In the genomic region with DNA sequence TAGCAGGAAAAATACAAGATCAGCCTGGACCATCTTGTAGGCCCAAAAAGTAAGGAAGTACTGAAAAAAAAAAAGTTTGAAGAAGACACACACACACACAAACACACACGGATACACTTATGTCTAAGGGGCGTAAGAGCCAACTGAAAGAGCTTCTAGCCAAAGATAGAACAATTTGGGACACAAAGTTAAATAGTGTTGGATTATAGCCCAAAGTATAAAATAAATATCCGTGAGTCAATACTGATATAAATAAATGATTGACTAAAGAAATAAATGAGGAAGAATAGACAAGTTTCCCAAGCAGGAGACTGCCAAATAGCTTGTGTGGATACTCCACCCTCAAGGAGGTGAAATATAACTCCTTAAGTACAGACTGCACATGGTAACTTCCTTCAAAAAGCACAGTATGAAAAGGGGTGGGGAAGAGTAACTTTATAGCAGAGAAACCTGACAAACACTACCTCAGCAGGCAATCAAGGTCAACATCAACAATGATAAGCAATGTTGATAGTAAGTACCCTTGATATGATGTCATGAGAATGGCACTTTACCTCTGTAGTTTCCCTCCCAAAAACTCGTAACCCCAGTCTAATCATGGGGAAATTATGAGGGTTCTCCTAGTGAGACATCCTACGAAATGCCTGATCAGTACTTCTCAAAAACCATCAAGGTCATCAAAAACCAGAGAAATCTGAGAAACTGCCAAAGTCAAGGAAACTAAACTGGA, we compare ENCODE assay signal across 16 cellular contexts.
"Had no signal": no experiment of that assay in that cellular context is flagged by ENCODE, and none has a peak within 500 bp of the region (broad histone marks: within the 10 kb centered on the region; RNA-seq: fewer than 3 reads in every experiment).

No MANE protein-coding gene starts in this region.

- ATAC-seq: effector memory CD8-positive, alpha-beta T cell; gastroesophageal sphincter; natural killer cell; SK-N-SH treated with all-trans-retinoic acid at 6 μM for 48 hours had no signal

- H3K4me3 Mint-ChIP-seq: activated CD4-positive, alpha-beta T cell treated with anti-CD3 and anti-CD28 coated beads, Interleukin-2, amount 10 ng/mL, durations not matched to agents 7 days and 5 days; dendritic cell treated with granulocyte-macrophage colony-stimulating factor and Interleukin-4, amounts not matched to agents 40 ng/mL and 50 ng/mL, for 4 days; effector memory CD8-positive, alpha-beta T cell; natural killer cell; T-helper 1 cell treated with Interleukin-12 subunit alpha and Interleukin-12 subunit beta and Interleukin-4 antibody, amounts not matched to agents 30 μg/mL and 1 μg/mL, for 36 hours had no signal

- H3K27ac Mint-ChIP-seq: activated CD4-positive, alpha-beta T cell treated with anti-CD3 and anti-CD28 coated beads, Interleukin-2, amount 10 ng/mL, durations not matched to agents 7 days and 5 days; activated T-helper 2 cell treated with anti-CD3 and anti-CD28 coated beads, Interferon-gamma antibody, Interleukin-2, Interleukin-4, amounts not matched to agents 10 μg/mL and 5 μg/mL and 100 μg/mL, durations not matched to agents 14 hours and 24 hours and 36 hours; dendritic cell treated with granulocyte-macrophage colony-stimulating factor and Interleukin-4, amounts not matched to agents 40 ng/mL and 50 ng/mL, for 4 days; effector memory CD8-positive, alpha-beta T cell; natural killer cell; T-helper 1 cell treated with Interleukin-12 subunit alpha and Interleukin-12 subunit beta and Interleukin-4 antibody, amounts not matched to agents 30 μg/mL and 1 μg/mL, for 36 hours had no signal

- H3K27me3 Mint-ChIP-seq: dendritic cell treated with granulocyte-macrophage colony-stimulating factor and Interleukin-4, amounts not matched to agents 40 ng/mL and 50 ng/mL, for 4 days had no signal

- H3K9me3 ChIP-seq: adrenal gland, gastroesophageal sphincter had no signal

- DNase-seq: activated CD4-positive, alpha-beta T cell treated with anti-CD3 and anti-CD28 coated beads, Interleukin-2, amount 10 ng/mL, durations not matched to agents 7 days and 5 days; activated CD4-positive, CD25-positive, alpha-beta regulatory T cell; activated CD8-positive, alpha-beta memory T cell treated with anti-CD3 and anti-CD28 coated beads for 24 hours; activated naive CD4-positive, alpha-beta T cell treated with anti-CD3 and anti-CD28 coated beads, Interleukin-2, amount 50 U/mL, for 16 hours; adrenal gland; caudate nucleus; effector memory CD8-positive, alpha-beta T cell; natural killer cell; stimulated activated CD4-positive, alpha-beta T cell treated with anti-CD3 and anti-CD28 coated beads, Interleukin-4, amount 100 ng/mL, for 24 hours had no signal

- H3K4me1 Mint-ChIP-seq: activated CD4-positive, alpha-beta T cell treated with anti-CD3 and anti-CD28 coated beads, Interleukin-2, amount 10 ng/mL, durations not matched to agents 7 days and 5 days; natural killer cell had no signal

- H3K36me3 Mint-ChIP-seq: natural killer cell had no signal

- H3K4me1 ChIP-seq: adrenal gland, gastroesophageal sphincter had no signal

- H3K27ac ChIP-seq: adrenal gland, epithelial cell of prostate, gastroesophageal sphincter had no signal

- H3K9me3 Mint-ChIP-seq: activated CD4-positive, alpha-beta T cell treated with anti-CD3 and anti-CD28 coated beads, Interleukin-2, amount 10 ng/mL, durations not matched to agents 7 days and 5 days; activated T-helper 2 cell treated with anti-CD3 and anti-CD28 coated beads, Interferon-gamma antibody, Interleukin-2, Interleukin-4, amounts not matched to agents 10 μg/mL and 5 μg/mL and 100 μg/mL, durations not matched to agents 14 hours and 24 hours and 36 hours; dendritic cell treated with granulocyte-macrophage colony-stimulating factor and Interleukin-4, amounts not matched to agents 40 ng/mL and 50 ng/mL, for 4 days; effector memory CD8-positive, alpha-beta T cell; natural killer cell; T-helper 1 cell treated with Interleukin-12 subunit alpha and Interleukin-12 subunit beta and Interleukin-4 antibody, amounts not matched to agents 30 μg/mL and 1 μg/mL, for 36 hours had no signal

- H3K36me3 ChIP-seq: adrenal gland, gastroesophageal sphincter had no signal

- H3K27me3 ChIP-seq: adrenal gland, gastroesophageal sphincter had no signal

- H3K4me3 ChIP-seq: adrenal gland, gastroesophageal sphincter, lung had no signal
